ENCODE assay signal across 28 cellular contexts in genomic region chr10:25639646-25640045, GRCh38.
DNase-seq lines count a peak whose midpoint lies in the region; ATAC-seq, FAIRE-seq and TF ChIP-seq lines count a peak whose summit lies in the region.
"Had no signal": no experiment of that assay in that cellular context is flagged by ENCODE, and none has a peak within 500 bp of the region (broad histone marks: within the 10 kb centered on the region; RNA-seq: fewer than 3 reads in every experiment).

No MANE protein-coding gene starts in this region.

- no peaks in the 10 kb centered on the region for H3K27me3 ChIP-seq in cardiac muscle cell
- H3K27me3 ChIP-seq in PC-3 (ENCODE audit: low read length), result no peaks in the 10 kb centered on the region
- H3K27me3 ChIP-seq in suprapubic skin, result no peaks in the 10 kb centered on the region
- H3K27me3 ChIP-seq: BE2C, esophagus squamous epithelium, right atrium auricular region, thyroid gland had no signal

- no peak for FAIRE-seq in urothelium cell line (lab: Jason Lieb, UNC)
- FAIRE-seq: A204.1 had no signal

- POLR2A ChIA-PET in PC-3 (lab: Charles Lee; ENCODE audit: unreplicated experiment), result no interaction called here

- H3K4me3 ChIP-seq in cardiac muscle cell, result no peak overlapping the region
- no peak overlapping the region for H3K4me3 ChIP-seq in PC-3 (ENCODE audit: low read length)
- no peak overlapping the region for H3K4me3 ChIP-seq in epithelial cell of proximal tubule (ENCODE audit: low read depth, low read length)
- no peak overlapping the region for H3K4me3 ChIP-seq in suprapubic skin
- H3K4me3 ChIP-seq: esophagus squamous epithelium, GM23248, PC-9, right atrium auricular region, SJCRH30, thyroid gland had no signal

- no peaks in the 10 kb centered on the region for H3K9me2 ChIP-seq in PC-3 (replicated peaks; ENCODE audit: low read length)

- no peaks in the 10 kb centered on the region for H3K36me3 Mint-ChIP-seq in natural killer cell
- H3K36me3 Mint-ChIP-seq: activated CD8-positive, alpha-beta memory T cell treated with anti-CD3 and anti-CD28 coated beads, Interleukin-2, amount 10 ng/mL, durations not matched to agents 7 days and 5 days; activated naive CD4-positive, alpha-beta T cell treated with anti-CD3 and anti-CD28 coated beads, Interleukin-2, amount 50 U/mL, for 24 hours; IgD-negative memory B cell; naive thymus-derived CD8-positive, alpha-beta T cell had no signal

- H3K4me1 Mint-ChIP-seq in natural killer cell, result no peaks in the 10 kb centered on the region
- H3K4me1 Mint-ChIP-seq: activated CD4-positive, alpha-beta T cell treated with anti-CD3 and anti-CD28 coated beads, Interleukin-2, amount 10 ng/mL, durations not matched to agents 7 days and 5 days; activated CD8-positive, alpha-beta memory T cell treated with anti-CD3 and anti-CD28 coated beads, Interleukin-2, amount 10 ng/mL, durations not matched to agents 7 days and 5 days; activated naive CD4-positive, alpha-beta T cell treated with anti-CD3 and anti-CD28 coated beads, Interleukin-2, amount 50 U/mL, for 24 hours; IgD-negative memory B cell; naive thymus-derived CD8-positive, alpha-beta T cell had no signal

- H3K27ac ChIP-seq in cardiac muscle cell, result no peak overlapping the region
- no peak overlapping the region for H3K27ac ChIP-seq in PC-3 (ENCODE audit: low read length)
- H3K27ac ChIP-seq in suprapubic skin, result no peak overlapping the region
- H3K27ac ChIP-seq: esophagus squamous epithelium, GM23248, PC-9, right atrium auricular region, SJCRH30, thyroid gland had no signal

- peak in 1 of 2 donors; percentile 47 for DNase-seq in cardiac muscle cell (ENCODE audit: low read depth in 1 of 2, low spot score in 1 of 2)
- DNase-seq in left ventricle myocardium superior, result no peak
- peak; percentile 2 for DNase-seq in PC-3
- DNase-seq in epithelial cell of proximal tubule (ENCODE audit: low read depth), result no peak
- peak; percentile 8 for DNase-seq in urothelium cell line (ENCODE audit: low spot score)
- DNase-seq in suprapubic skin (ENCODE audit: low spot score in 2 of 2), result no peak
- DNase-seq in natural killer cell, result no peak
- DNase-seq: activated CD4-positive, alpha-beta T cell treated with anti-CD3 and anti-CD28 coated beads, Interleukin-2, amount 10 ng/mL, durations not matched to agents 7 days and 5 days; activated CD8-positive, alpha-beta memory T cell treated with anti-CD3 and anti-CD28 coated beads, Interleukin-2, amount 10 ng/mL, durations not matched to agents 7 days and 5 days; BE2C; COR-L47; effector CD4-positive, alpha-beta T cell; esophagus squamous epithelium; GM23248; naive thymus-derived CD8-positive, alpha-beta T cell; NCI-H1694; NCI-H748 treated with DMSO at 0.1 percent for 48 hours; PC-9; SJCRH30; stimulated activated CD4-positive, alpha-beta T cell treated with anti-CD3 and anti-CD28 coated beads, Interleukin-4, amount 100 ng/mL, for 4 hours; stimulated activated naive CD8-positive, alpha-beta T cell treated with anti-CD3 and anti-CD28 coated beads, Interleukin-15, Interleukin-2, amounts not matched to agents 100 U/mL and 50 U/mL, for 24 hours; thyroid gland had no signal

- intact Hi-C loops in left ventricle myocardium superior (cut with micrococcal nuclease) (no loop called here), PC-3 (cut with micrococcal nuclease) (no loop called here), natural killer cell (cut with micrococcal nuclease) (no loop called here)

- CTCF ChIA-PET in PC-3 (lab: Charles Lee), result no interaction called here

- H3K9ac ChIP-seq in PC-3 (ENCODE audit: low read length), result no peak overlapping the region
- H3K9ac ChIP-seq: GM23248 had no signal

- H3K4me2 ChIP-seq in PC-3 (ENCODE audit: low read length), result no peak overlapping the region
- H3K4me2 ChIP-seq: PC-9 had no signal

- peak; percentile 11 for TF ChIP-seq CTCF in cardiac muscle cell (IDR thresholded peaks at IDR 0.05; ENCODE audit: low read depth, low read length)
- no peak for TF ChIP-seq CTCF in PC-3 (conservative IDR thresholded peaks at IDR 0.05; ENCODE audit: low read depth, low read length)
- TF ChIP-seq CTCF in epithelial cell of proximal tubule (conservative IDR thresholded peaks at IDR 0.05; ENCODE audit: low read depth, low read length), result peak; percentile 39
- TF ChIP-seq CTCF in suprapubic skin (IDR thresholded peaks at IDR 0.05), result no peak
- no peak for TF ChIP-seq CTCF in natural killer cell (IDR thresholded peaks at IDR 0.05)

- no peak overlapping the region for H2AFZ ChIP-seq in PC-3 (ENCODE audit: low read length)
- H2AFZ ChIP-seq: GM23248, PC-9 had no signal

- H3K4me1 ChIP-seq in cardiac muscle cell (ENCODE audit: low read depth) (no peaks in the 10 kb centered on the region), PC-3 (ENCODE audit: insufficient read depth, low read length) (no peaks in the 10 kb centered on the region), suprapubic skin (no peaks in the 10 kb centered on the region)
- H3K4me1 ChIP-seq: BE2C, esophagus squamous epithelium, right atrium auricular region, SJCRH30, thyroid gland had no signal

- H3K27ac Mint-ChIP-seq in natural killer cell, result no peak overlapping the region
- H3K27ac Mint-ChIP-seq: activated CD4-positive, alpha-beta T cell treated with anti-CD3 and anti-CD28 coated beads, Interleukin-2, amount 10 ng/mL, durations not matched to agents 7 days and 5 days; activated CD8-positive, alpha-beta memory T cell treated with anti-CD3 and anti-CD28 coated beads, Interleukin-2, amount 10 ng/mL, durations not matched to agents 7 days and 5 days; activated naive CD4-positive, alpha-beta T cell treated with anti-CD3 and anti-CD28 coated beads, Interleukin-2, amount 50 U/mL, for 24 hours; IgD-negative memory B cell; T-helper 1 cell treated with Interleukin-12 subunit alpha and Interleukin-12 subunit beta and Interleukin-4 antibody, amounts not matched to agents 30 μg/mL and 1 μg/mL, for 36 hours had no signal

- H3F3A ChIP-seq in PC-3 (ENCODE audit: low read length, unreplicated experiment), result no peaks in the 10 kb centered on the region

- peaks cover 0 to 3% of the 10 kb centered on the region in 2 donors for H3K9me3 Mint-ChIP-seq in natural killer cell
- H3K9me3 Mint-ChIP-seq: activated CD4-positive, alpha-beta T cell treated with anti-CD3 and anti-CD28 coated beads, Interleukin-2, amount 10 ng/mL, durations not matched to agents 7 days and 5 days; activated naive CD4-positive, alpha-beta T cell treated with anti-CD3 and anti-CD28 coated beads, Interleukin-2, amount 50 U/mL, for 24 hours; T-helper 1 cell treated with Interleukin-12 subunit alpha and Interleukin-12 subunit beta and Interleukin-4 antibody, amounts not matched to agents 30 μg/mL and 1 μg/mL, for 36 hours had no signal

- ATAC-seq in left ventricle myocardium superior (no peak), PC-3 (no peak), GM21423 (IDR thresholded peaks at IDR 0.05; ENCODE audit: unreplicated experiment) (no peak), natural killer cell (no peak)
- ATAC-seq: activated CD8-positive, alpha-beta memory T cell treated with anti-CD3 and anti-CD28 coated beads, Interleukin-2, amount 10 ng/mL, durations not matched to agents 7 days and 5 days; naive thymus-derived CD8-positive, alpha-beta T cell; stimulated activated naive CD8-positive, alpha-beta T cell treated with anti-CD3 and anti-CD28 coated beads, Interleukin-15, Interleukin-2, amounts not matched to agents 100 U/mL and 50 U/mL, for 24 hours had no signal

- H3K36me3 ChIP-seq in cardiac muscle cell (no peaks in the 10 kb centered on the region), PC-3 (ENCODE audit: low read depth, low read length) (no peaks in the 10 kb centered on the region), suprapubic skin (no peaks in the 10 kb centered on the region)
- H3K36me3 ChIP-seq: BE2C, esophagus squamous epithelium, right atrium auricular region, SJCRH30, thyroid gland had no signal

- no peak for TF ChIP-seq POLR2A in suprapubic skin (IDR thresholded peaks at IDR 0.05)

- no peaks in the 10 kb centered on the region for H3K79me2 ChIP-seq in PC-3 (ENCODE audit: low read length)

- no peak overlapping the region for H3K4me3 Mint-ChIP-seq in natural killer cell
- H3K4me3 Mint-ChIP-seq: activated CD4-positive, alpha-beta T cell treated with anti-CD3 and anti-CD28 coated beads, Interleukin-2, amount 10 ng/mL, durations not matched to agents 7 days and 5 days; activated CD8-positive, alpha-beta memory T cell treated with anti-CD3 and anti-CD28 coated beads, Interleukin-2, amount 10 ng/mL, durations not matched to agents 7 days and 5 days; activated naive CD4-positive, alpha-beta T cell treated with anti-CD3 and anti-CD28 coated beads, Interleukin-2, amount 50 U/mL, for 24 hours; IgD-negative memory B cell; naive thymus-derived CD8-positive, alpha-beta T cell; T-helper 1 cell treated with Interleukin-12 subunit alpha and Interleukin-12 subunit beta and Interleukin-4 antibody, amounts not matched to agents 30 μg/mL and 1 μg/mL, for 36 hours had no signal

- H4K20me1 ChIP-seq in PC-3 (ENCODE audit: low read length), result no peaks in the 10 kb centered on the region

- H3K27me3 Mint-ChIP-seq in natural killer cell (ENCODE audit: low read depth in 2 of 2), result no peaks in the 10 kb centered on the region
- H3K27me3 Mint-ChIP-seq: activated CD4-positive, alpha-beta T cell treated with anti-CD3 and anti-CD28 coated beads, Interleukin-2, amount 10 ng/mL, durations not matched to agents 7 days and 5 days; activated CD8-positive, alpha-beta memory T cell treated with anti-CD3 and anti-CD28 coated beads, Interleukin-2, amount 10 ng/mL, durations not matched to agents 7 days and 5 days; activated naive CD4-positive, alpha-beta T cell treated with anti-CD3 and anti-CD28 coated beads, Interleukin-2, amount 50 U/mL, for 24 hours; naive thymus-derived CD8-positive, alpha-beta T cell had no signal

- H3K9me3 ChIP-seq in cardiac muscle cell (ENCODE audit: low read depth) (no peaks in the 10 kb centered on the region), PC-3 (ENCODE audit: low read length) (no peaks in the 10 kb centered on the region), suprapubic skin (no peaks in the 10 kb centered on the region)
- H3K9me3 ChIP-seq: BE2C, esophagus squamous epithelium, right atrium auricular region, SJCRH30, thyroid gland had no signal

- 96% methylated on average over 2 of the region's 2 CpGs for WGBS in suprapubic skin

- BruUV-seq in PC-3 (replicated peaks; lab: Mats Ljungman, UMichigan), result no TSS peak

- TF ChIP-seq EP300 in suprapubic skin (IDR thresholded peaks at IDR 0.05), result no peak

Comparison
In these comparisons a context has a peak if more than half of its experiments do, and no peak if none do; other contexts are left out.
1. DNase-seq: peak in PC-3 (single experiment) and urothelium cell line (single experiment); none in left ventricle myocardium superior (single experiment), epithelial cell of proximal tubule (single experiment), suprapubic skin (0 of 2) and natural killer cell (single experiment).
2. CTCF ChIP-seq: peak in cardiac muscle cell (single experiment) and epithelial cell of proximal tubule (single experiment); none in PC-3 (single experiment), suprapubic skin (0 of 2) and natural killer cell (single experiment).